11 cellular contexts compared by ENCODE assay signal in genomic region chrX:15680401-15680800, GRCh38. TPM values are rescaled to one million over a fixed set of nuclear protein-coding genes. Genes with fewer than 3 reads are reported as not detected.
DNase-seq lines count a peak whose midpoint lies in the region; ATAC-seq, FAIRE-seq and TF ChIP-seq lines count a peak whose summit lies in the region.
"Had no signal": no experiment of that assay in that cellular context is flagged by ENCODE, and none has a peak within 500 bp of the region (broad histone marks: within the 10 kb centered on the region; RNA-seq: fewer than 3 reads in every experiment).

No MANE protein-coding gene starts in this region.

- H3K9me3 ChIP-seq in WERI-Rb-1 (ENCODE audit: severe bottlenecking) (no peaks in the 10 kb centered on the region), breast epithelium (no peaks in the 10 kb centered on the region)
- H3K9me3 ChIP-seq: thyroid gland had no signal

- H3K36me3 ChIP-seq in WERI-Rb-1 (peaks cover 9% of the 10 kb centered on the region), breast epithelium (no peaks in the 10 kb centered on the region)

- H3K4me1 ChIP-seq in breast epithelium, result peaks cover 0 to 7% of the 10 kb centered on the region in 2 donors

- H3K27ac ChIP-seq in WERI-Rb-1 (no peak overlapping the region), breast epithelium (no peak overlapping the region)

- H3K27me3 ChIP-seq in WERI-Rb-1 (ENCODE audit: insufficient read depth, low read depth, severe bottlenecking) (no peaks in the 10 kb centered on the region), breast epithelium (no peaks in the 10 kb centered on the region)
- H3K27me3 ChIP-seq: thyroid gland had no signal

- FAIRE-seq in urothelium cell line (lab: Jason Lieb, UNC), result no peak

- peak; percentile 7 for DNase-seq in GM12865 (ENCODE audit: low read depth)
- DNase-seq in WERI-Rb-1, result peak; percentile 12
- DNase-seq in iris pigment epithelial cell (ENCODE audit: low read depth), result peak; percentile 85
- DNase-seq in SHP77 (lab: John Stamatoyannopoulos, UW), result no peak
- no peak for DNase-seq in urothelium cell line (ENCODE audit: low spot score)
- no peak for DNase-seq in breast epithelium (ENCODE audit: low spot score in 2 of 2)
- DNase-seq: foreskin melanocyte, NCI-H1930, thyroid gland had no signal

- TF ChIP-seq CTCF in GM12865 (IDR thresholded peaks at IDR 0.05; ENCODE audit: insufficient read depth, low read depth, low read length, missing control alignments) (no peak), WERI-Rb-1 (IDR thresholded peaks at IDR 0.05; ENCODE audit: low read depth, low read length) (no peak), breast epithelium (IDR thresholded peaks at IDR 0.05) (no peak)

- intact Hi-C loops in breast epithelium (cut with DNase I; ENCODE audit: low total_unique reads), result no loop called here

- TF ChIP-seq POLR2A in breast epithelium (IDR thresholded peaks at IDR 0.05), result no peak

- ATAC-seq in HG02759 (IDR thresholded peaks at IDR 0.05; ENCODE audit: unreplicated experiment), result peak; percentile 41
- ATAC-seq in GM19463 (IDR thresholded peaks at IDR 0.05; ENCODE audit: unreplicated experiment), result no peak

- H3K4me3 ChIP-seq in GM12865 (ENCODE audit: low read depth, low read length), result no peak overlapping the region
- H3K4me3 ChIP-seq in WERI-Rb-1 (ENCODE audit: low read depth, low read length), result no peak overlapping the region
- H3K4me3 ChIP-seq in breast epithelium, result no peak overlapping the region
- H3K4me3 ChIP-seq: thyroid gland had no signal

RNA-seq across cellular contexts. Expression of gene CLTRN, which starts 15.8 kb away (rescaled TPM):
- total RNA-seq in breast epithelium, result under 1 TPM in 2 of 3 donors, not detected in 1; 0.59 to 0.98 TPM

RNA-seq across cellular contexts. Expression of gene CA5B, which starts 57.7 kb away (rescaled TPM):
- total RNA-seq in breast epithelium, result 10 to 100 TPM; 16.1 to 23.0 (median 22.0) TPM

Comparison
In these comparisons a context has a peak if more than half of its experiments do, and no peak if none do; other contexts are left out.
1. DNase-seq: peak in GM12865 (single experiment), WERI-Rb-1 (single experiment) and iris pigment epithelial cell (single experiment); none in SHP77 (0 of 2), urothelium cell line (single experiment) and breast epithelium (0 of 2).